ENCODE assay signal across 13 cellular contexts in the genomic region with DNA sequence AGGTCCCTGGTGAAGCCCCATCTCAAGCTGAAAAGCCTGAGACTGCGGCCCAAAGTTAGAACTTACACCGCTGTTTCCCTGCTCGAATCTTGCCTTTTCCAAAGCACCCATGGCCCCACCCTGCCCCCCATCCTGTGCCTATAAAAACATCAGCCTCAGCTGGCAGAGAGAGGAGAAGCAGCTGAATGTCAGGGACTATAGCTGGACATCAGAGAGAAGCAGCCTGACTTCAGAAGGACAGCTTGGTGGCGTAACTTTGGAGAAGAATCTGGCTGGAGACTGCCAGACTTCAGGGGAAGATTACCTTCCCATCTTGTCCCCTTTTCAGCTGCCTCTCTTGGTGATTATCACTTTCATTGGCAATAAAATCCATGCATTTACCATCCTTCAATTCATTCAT. TPM values are rescaled to one million over a fixed set of nuclear protein-coding genes. Genes with fewer than 3 reads are reported as not detected.
A peak's percentile ranks its signal among the peaks of the same experiment; 100 is the strongest.
DNase-seq lines count a peak whose midpoint lies in the region; ATAC-seq, FAIRE-seq and TF ChIP-seq lines count a peak whose summit lies in the region.
"Had no signal": no experiment of that assay in that cellular context is flagged by ENCODE, and none has a peak within 500 bp of the region (broad histone marks: within the 10 kb centered on the region; RNA-seq: fewer than 3 reads in every experiment).

No MANE protein-coding gene starts in this region.

- no peak for TF ChIP-seq EP300 in sigmoid colon (IDR thresholded peaks at IDR 0.05)

- H3K27me3 ChIP-seq in BLaER1 = no peaks in the 10 kb centered on the region
- H3K27me3 ChIP-seq in hepatocyte = no peaks in the 10 kb centered on the region
- H3K27me3 ChIP-seq in sigmoid colon = no peaks in the 10 kb centered on the region
- no peaks in the 10 kb centered on the region for H3K27me3 ChIP-seq in small intestine (ENCODE audit: control insufficient read depth in 2 of 2, insufficient read depth in 2 of 2, low read length in 2 of 2)
- no peaks in the 10 kb centered on the region for H3K27me3 ChIP-seq in adrenal gland

- ATAC-seq in WTC11 (no peak), GM21619 (IDR thresholded peaks at IDR 0.05; ENCODE audit: unreplicated experiment) (no peak)
- ATAC-seq: activated T-cell treated with anti-CD3 and anti-CD28 coated beads, Interleukin-2, amount 50 U/mL, for 72 hours had no signal

- peak overlapping the region; percentile 54 for H3K27ac ChIP-seq in BLaER1
- no peak overlapping the region for H3K27ac ChIP-seq in hepatocyte
- peak overlapping the region; percentile 43 to 66 (median 58) for H3K27ac ChIP-seq in sigmoid colon
- peak overlapping the region in 1 of 2 donors; percentile 41 for H3K27ac ChIP-seq in small intestine (ENCODE audit: low read depth in 1 of 2, low read length in 1 of 2)
- H3K27ac ChIP-seq in adrenal gland = peak overlapping the region in 2 of 5 donors; percentile 30 to 36

- H2AFZ ChIP-seq in hepatocyte = peak overlapping the region; percentile 26

- DNase-seq in WTC11 (ENCODE audit: low spot score) = no peak
- DNase-seq in hepatocyte (ENCODE audit: low spot score) = no peak
- DNase-seq in sigmoid colon = no peak
- no peak for DNase-seq in small intestine
- no peak for DNase-seq in medulla oblongata (ENCODE audit: extremely low spot score)
- no peak for DNase-seq in adrenal gland
- DNase-seq: activated CD4-positive, alpha-beta T cell treated with anti-CD3 and anti-CD28 coated beads for 48 hours; activated T-cell treated with anti-CD3 and anti-CD28 coated beads, Interleukin-2, amount 50 U/mL, for 72 hours; cortex of kidney; T-helper 9 cell had no signal

- H3K4me1 Mint-ChIP-seq in WTC11 = peaks cover 14% of the 10 kb centered on the region

- no peak overlapping the region for H3K4me3 Mint-ChIP-seq in WTC11
- H3K4me3 Mint-ChIP-seq: activated T-cell treated with anti-CD3 and anti-CD28 coated beads, Interleukin-2, amount 50 U/mL, for 72 hours had no signal

- H3K4me2 ChIP-seq in BLaER1 (peak overlapping the region; percentile 71), hepatocyte (no peak overlapping the region)

- WGBS in hepatocyte (ENCODE audit: low lambda C conversion rate, missing lambda C conversion rate) = 89% methylated on average over 4 of the region's 4 CpGs
- WGBS in sigmoid colon, 2 donors = 89 to 92% methylated on average over 4 of the region's 4 CpGs
- WGBS in small intestine, 3 donors = 90 to 91% (median 91%) methylated on average over 4 of the region's 4 CpGs
- WGBS in adrenal gland, 4 donors = 90 to 93% (median 92%) methylated on average over 4 of the region's 4 CpGs

- TF ChIP-seq CTCF in WTC11 (IDR thresholded peaks at IDR 0.05) = no peak
- TF ChIP-seq CTCF in hepatocyte (IDR thresholded peaks at IDR 0.05; ENCODE audit: poor library complexity) = no peak
- TF ChIP-seq CTCF in sigmoid colon (IDR thresholded peaks at IDR 0.05) = no peak
- no peak for TF ChIP-seq CTCF in adrenal gland (IDR thresholded peaks at IDR 0.05)

- CTCF ChIA-PET in WTC11 (lab: Charles Lee) = interaction anchor here (0.6 to 1.8 kb wide), 7 partner anchors 10 to 1026 kb away, joined by 3 to 9 read pairs (median 5); a partner anchor contains a TSS

- TF ChIP-seq POLR2A in sigmoid colon (IDR thresholded peaks at IDR 0.05) (no peak), adrenal gland (IDR thresholded peaks at IDR 0.05) (no peak)

- no peaks in the 10 kb centered on the region for H3K36me3 Mint-ChIP-seq in WTC11

- peaks cover 42% of the 10 kb centered on the region for H3K4me1 ChIP-seq in BLaER1
- H3K4me1 ChIP-seq in hepatocyte (ENCODE audit: insufficient read depth) = peaks cover 12% of the 10 kb centered on the region
- H3K4me1 ChIP-seq in sigmoid colon = peaks cover 0 to 12% (median 11%) of the 10 kb centered on the region in 4 donors
- no peaks in the 10 kb centered on the region for H3K4me1 ChIP-seq in small intestine (ENCODE audit: control insufficient read depth in 2 of 2, insufficient read depth in 1 of 2, low read depth in 1 of 2, low read length in 1 of 2)
- H3K4me1 ChIP-seq in adrenal gland (replicated peaks in 1 of 2) = peaks cover 0 to 15% of the 10 kb centered on the region in 2 donors

- H3K9ac ChIP-seq in BLaER1 = peak overlapping the region; percentile 22; the same call in 1 of the 2 replicates

- H3K4me3 ChIP-seq in BLaER1 (no peak overlapping the region), hepatocyte (no peak overlapping the region), sigmoid colon (no peak overlapping the region), small intestine (ENCODE audit: low read depth in 1 of 2, low read length in 2 of 2) (no peak overlapping the region), adrenal gland (no peak overlapping the region)
- H3K4me3 ChIP-seq: lung had no signal

- POLR2A ChIA-PET in WTC11 (lab: Charles Lee) = interaction anchor here (1.5 kb wide), 1 partner anchor 10 kb away, joined by 5 read pairs; no protein-coding TSS in a partner anchor

- intact Hi-C loops in sigmoid colon (cut with DNase I) = no loop called here
- intact Hi-C loops in adrenal gland (cut with DNase I) = no loop called here

- peaks cover 5% of the 10 kb centered on the region; the same call in 1 of the 2 replicates for H3K9me3 Mint-ChIP-seq in WTC11
- H3K9me3 Mint-ChIP-seq: activated T-cell treated with anti-CD3 and anti-CD28 coated beads, Interleukin-2, amount 50 U/mL, for 72 hours had no signal

- FAIRE-seq in small intestine (lab: Jason Lieb, UNC) = no peak

- peaks cover 4% of the 10 kb centered on the region; the same call in 1 of the 2 replicates for H3K9me3 ChIP-seq in BLaER1
- no peaks in the 10 kb centered on the region for H3K9me3 ChIP-seq in hepatocyte (ENCODE audit: low read depth)
- no peaks in the 10 kb centered on the region for H3K9me3 ChIP-seq in sigmoid colon
- no peaks in the 10 kb centered on the region for H3K9me3 ChIP-seq in small intestine (ENCODE audit: control insufficient read depth, low read depth)
- H3K9me3 ChIP-seq in adrenal gland (replicated peaks in 1 of 3) = no peaks in the 10 kb centered on the region

- no peaks in the 10 kb centered on the region for H3K79me2 ChIP-seq in hepatocyte

- no peaks in the 10 kb centered on the region for H3K27me3 Mint-ChIP-seq in WTC11 (ENCODE audit: low read depth)

- H4K20me1 ChIP-seq in BLaER1 (no peaks in the 10 kb centered on the region), hepatocyte (ENCODE audit: insufficient read depth, poor library complexity, severe bottlenecking) (no peaks in the 10 kb centered on the region)

- H3K27ac Mint-ChIP-seq in WTC11 = no peak overlapping the region
- H3K27ac Mint-ChIP-seq: activated T-cell treated with anti-CD3 and anti-CD28 coated beads, Interleukin-2, amount 50 U/mL, for 72 hours had no signal

- no peaks in the 10 kb centered on the region for H3K9me2 ChIP-seq in hepatocyte (replicated peaks; ENCODE audit: insufficient read depth)

- H3K36me3 ChIP-seq in BLaER1 = no peaks in the 10 kb centered on the region
- H3K36me3 ChIP-seq in hepatocyte (replicated peaks; ENCODE audit: insufficient read depth, low read depth) = no peaks in the 10 kb centered on the region
- H3K36me3 ChIP-seq in sigmoid colon = no peaks in the 10 kb centered on the region
- H3K36me3 ChIP-seq in small intestine (ENCODE audit: control insufficient read depth in 2 of 2, insufficient read depth in 2 of 2, low read length in 2 of 2) = no peaks in the 10 kb centered on the region
- H3K36me3 ChIP-seq in adrenal gland (replicated peaks in 1 of 2) = no peaks in the 10 kb centered on the region

TF ChIP-seq in WTC11, 78 proteins besides CTCF, POLR2A, EP300 and RAD21:
- TF ChIP-seq TP53 (CRISPR knock-in tag; IDR thresholded peaks at IDR 0.05) (no peak), ZNF396 (CRISPR knock-in tag; IDR thresholded peaks at IDR 0.05; ENCODE audit: borderline replicate concordance) (no peak), ETV6 (CRISPR knock-in tag; IDR thresholded peaks at IDR 0.05) (0 out of 2 replicates have a peak, but pooled peaks have one; percentile 17)

RNA-seq across cellular contexts. Expression of a gene that starts 9.3 kb away (rescaled TPM):
- 6.6 to 9.4 TPM (median 9.1 TPM) in 3 replicates for total RNA-seq in WTC11 (2021)
- total RNA-seq in hepatocyte = 12.2 TPM in 2 replicates
- polyA plus RNA-seq in hepatocyte = 8.0 and 8.8 TPM in 2 replicates
- 10 to 100 TPM in 3 of 4 donors, 1 to 10 TPM in 1; 8.6 to 21.9 (median 14.9) TPM for total RNA-seq in sigmoid colon
- 1 to 10 TPM; 4.2 to 9.9 (median 4.8) TPM for polyA plus RNA-seq in sigmoid colon
- 1 to 10 TPM; 3.1 to 7.6 (median 4.8) TPM for polyA plus RNA-seq in small intestine
- total RNA-seq in adrenal gland = 10 to 100 TPM in 6 of 8 donors, 1 to 10 TPM in 2; 9.8 to 29.0 (median 15.2) TPM
- 10 to 100 TPM; 14.0 to 36.4 (median 20.0) TPM for polyA plus RNA-seq in adrenal gland
